ENCODE assay signal across 28 cellular contexts in the genomic region with DNA sequence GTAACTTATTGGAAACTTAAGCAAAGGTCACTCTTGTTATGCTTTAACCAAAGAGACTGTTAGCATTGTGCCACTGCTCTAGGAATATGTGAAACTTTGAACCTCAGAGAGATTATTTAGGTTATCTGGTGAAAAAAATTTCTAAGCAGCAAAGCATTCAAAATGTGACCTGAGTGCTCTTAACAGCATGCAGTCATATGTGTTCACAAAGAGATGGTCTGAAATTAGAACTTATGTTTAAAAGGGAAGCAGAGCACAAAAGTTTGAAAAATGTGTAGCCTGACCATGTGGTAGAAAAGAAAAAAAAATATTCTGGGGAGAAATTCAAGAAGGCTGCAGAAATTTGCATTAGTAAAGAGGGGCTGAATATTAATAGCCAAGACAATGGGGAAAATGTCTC.
"Had no signal": no experiment of that assay in that cellular context is flagged by ENCODE, and none has a peak within 500 bp of the region (broad histone marks: within the 10 kb centered on the region; RNA-seq: fewer than 3 reads in every experiment).

No MANE protein-coding gene starts in this region.

- H3K4me3 ChIP-seq: colonic mucosa, coronary artery, dorsolateral prefrontal cortex, esophagus muscularis mucosa, esophagus squamous epithelium, gastrocnemius medialis, gastroesophageal sphincter, heart left ventricle, heart right ventricle had no signal

- H3K36me3 ChIP-seq: colonic mucosa, esophagus muscularis mucosa, esophagus squamous epithelium, gastrocnemius medialis, gastroesophageal sphincter, heart left ventricle, heart right ventricle had no signal

- H3K9me3 ChIP-seq: colonic mucosa, gastrocnemius medialis had no signal

- H3K4me1 ChIP-seq: colonic mucosa, esophagus muscularis mucosa, esophagus squamous epithelium, foreskin keratinocyte, gastrocnemius medialis, gastroesophageal sphincter, heart left ventricle, heart right ventricle had no signal

- H3K27ac ChIP-seq: colonic mucosa, coronary artery, dorsolateral prefrontal cortex, epithelial cell of prostate, esophagus muscularis mucosa, esophagus squamous epithelium, foreskin keratinocyte, gastrocnemius medialis, gastroesophageal sphincter, heart left ventricle, heart right ventricle had no signal

- ATAC-seq: effector memory CD8-positive, alpha-beta T cell; esophagus mucosa; foreskin keratinocyte; gastrocnemius medialis; gastroesophageal sphincter; heart left ventricle; heart right ventricle had no signal

- FAIRE-seq: colon, endometrium, endothelial cell of umbilical vein, frontal cortex had no signal

- H3K27me3 ChIP-seq: colonic mucosa, dorsolateral prefrontal cortex, esophagus muscularis mucosa, esophagus squamous epithelium, foreskin keratinocyte, gastrocnemius medialis, gastroesophageal sphincter, heart left ventricle, heart right ventricle had no signal

- DNase-seq: colonic mucosa; cortex of kidney; dermis blood vessel endothelial cell; dorsolateral prefrontal cortex; effector CD4-positive, alpha-beta T cell; effector CD8-positive, alpha-beta T cell; effector memory CD4-positive, alpha-beta T cell; effector memory CD8-positive, alpha-beta T cell; endodermal cell; erythroblast; esophagus squamous epithelium; foreskin fibroblast; foreskin keratinocyte; foreskin melanocyte; gastrocnemius medialis; glutamatergic neuron; head of caudate nucleus; heart left ventricle; heart right ventricle had no signal
